26 cellular contexts compared by ENCODE assay signal in the genomic region with DNA sequence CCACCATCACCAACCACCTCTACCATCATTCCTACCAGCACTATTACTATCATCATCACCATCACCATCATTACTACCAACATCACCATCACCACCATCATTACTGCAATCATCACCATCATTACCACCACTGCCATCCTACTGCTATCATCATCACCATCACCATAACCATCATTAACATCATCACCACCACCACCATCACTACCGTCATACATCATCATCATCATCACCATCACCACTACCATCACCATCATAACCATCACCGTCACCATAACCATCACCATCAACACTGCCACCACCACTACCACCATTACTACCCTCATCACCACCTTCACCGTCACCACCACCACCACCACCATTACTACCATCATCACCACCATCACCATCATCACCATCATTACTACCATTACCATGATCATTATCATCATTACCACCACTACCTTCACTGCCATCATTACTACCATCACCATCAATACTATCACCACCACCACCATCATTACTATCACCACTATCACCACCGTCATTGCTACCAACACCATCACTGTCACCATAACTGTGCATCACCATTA.
"Had no signal": no experiment of that assay in that cellular context is flagged by ENCODE, and none has a peak within 500 bp of the region (broad histone marks: within the 10 kb centered on the region; RNA-seq: fewer than 3 reads in every experiment).

No MANE protein-coding gene starts in this region.

- H3K4me3 ChIP-seq: esophagus muscularis mucosa, gastrocnemius medialis, heart right ventricle, left ventricle myocardium inferior, lower lobe of right lung, pancreas, stomach, thyroid gland, upper lobe of left lung, vagina had no signal

- FAIRE-seq: colon, islet of Langerhans, pancreas had no signal

- H3K27ac Mint-ChIP-seq: dendritic cell treated with granulocyte-macrophage colony-stimulating factor and Interleukin-4, amounts not matched to agents 40 ng/mL and 50 ng/mL, for 4 days; effector memory CD8-positive, alpha-beta T cell; memory B cell; mesothelial cell of epicardium; natural killer cell; progenitor cell of endocrine pancreas had no signal

- H3K27ac ChIP-seq: epithelial cell of prostate, gastrocnemius medialis, heart right ventricle, left ventricle myocardium inferior, lower lobe of right lung, pancreas, stomach, thyroid gland, upper lobe of left lung, vagina had no signal

- H3K4me1 ChIP-seq: pancreas had no signal

- H3K36me3 ChIP-seq: esophagus muscularis mucosa, gastrocnemius medialis, heart right ventricle, left ventricle myocardium inferior, lower lobe of right lung, pancreas, stomach, thyroid gland, upper lobe of left lung, vagina had no signal

- H3K9me3 Mint-ChIP-seq: dendritic cell treated with granulocyte-macrophage colony-stimulating factor and Interleukin-4, amounts not matched to agents 40 ng/mL and 50 ng/mL, for 4 days had no signal

- H3K9me3 ChIP-seq: esophagus muscularis mucosa, gastrocnemius medialis, heart right ventricle, left ventricle myocardium inferior, lower lobe of right lung, pancreas, stomach, thyroid gland, upper lobe of left lung, vagina had no signal

- H3K27me3 ChIP-seq: esophagus muscularis mucosa, pancreas, thyroid gland, vagina had no signal

- H3K4me1 Mint-ChIP-seq: memory B cell had no signal

- DNase-seq: effector memory CD8-positive, alpha-beta T cell; gastrocnemius medialis; heart right ventricle; left cardiac atrium; left ventricle myocardium inferior; lower lobe of right lung; natural killer cell; occipital lobe; stimulated activated CD4-positive, alpha-beta T cell treated with anti-CD3 and anti-CD28 coated beads, Interleukin-15, amount 100 ng/mL, for 24 hours; stimulated activated CD4-positive, alpha-beta T cell treated with anti-CD3 and anti-CD28 coated beads, Interleukin-1b, Interleukin-23, amount 100 ng/mL, for 48 hours; stimulated activated CD4-positive, alpha-beta T cell treated with anti-CD3 and anti-CD28 coated beads, Interleukin-4, amount 100 ng/mL, for 4 hours; stimulated activated naive CD4-positive, alpha-beta T cell; stomach; thyroid gland; upper lobe of left lung had no signal

- H3K36me3 Mint-ChIP-seq: memory B cell, mesothelial cell of epicardium, natural killer cell had no signal

- H3K4me3 Mint-ChIP-seq: dendritic cell treated with granulocyte-macrophage colony-stimulating factor and Interleukin-4, amounts not matched to agents 40 ng/mL and 50 ng/mL, for 4 days; effector memory CD8-positive, alpha-beta T cell; memory B cell; mesothelial cell of epicardium; natural killer cell; neural crest cell had no signal
